In genomic region chr2:96325884-96326255, GRCh38 we compare ENCODE assay signal across 8 cellular contexts. TPM values are rescaled to one million over a fixed set of nuclear protein-coding genes. Genes with fewer than 3 reads are reported as not detected.
DNase-seq lines count a peak whose midpoint lies in the region; ATAC-seq, FAIRE-seq and TF ChIP-seq lines count a peak whose summit lies in the region.

No MANE protein-coding gene starts in this region.

- no peaks in the 10 kb centered on the region for H3K36me3 Mint-ChIP-seq in chondrocyte (ENCODE audit: low read depth)
- H3K36me3 Mint-ChIP-seq in osteocyte (ENCODE audit: unreplicated experiment): no peaks in the 10 kb centered on the region

- FAIRE-seq in GM12892 (lab: Jason Lieb, UNC): peak; percentile 78

- H3K4me3 Mint-ChIP-seq in chondrocyte (ENCODE audit: unreplicated experiment) (peak overlapping the region; percentile 79), osteocyte (ENCODE audit: unreplicated experiment) (peak overlapping the region; percentile 71)

- TF ChIP-seq POLR2A in GM12892 (IDR thresholded peaks at IDR 0.05; ENCODE audit: low read depth, low read length): 0 out of 2 replicates have a peak, but pooled peaks have one; percentile 33

- TF ChIP-seq CTCF in chondrocyte (IDR thresholded peaks at IDR 0.05): no peak
- no peak for TF ChIP-seq CTCF in osteocyte (IDR thresholded peaks at IDR 0.05)

- peaks cover 31% of the 10 kb centered on the region for H3K4me1 Mint-ChIP-seq in chondrocyte (ENCODE audit: low read depth)
- H3K4me1 Mint-ChIP-seq in osteocyte (ENCODE audit: unreplicated experiment): peaks cover 17% of the 10 kb centered on the region

- H3K9me3 Mint-ChIP-seq in chondrocyte (ENCODE audit: low read depth) (no peaks in the 10 kb centered on the region), osteocyte (ENCODE audit: unreplicated experiment) (no peaks in the 10 kb centered on the region)

- DNase-seq in GM12892 (ENCODE audit: insufficient read length) (peak; percentile 37), T follicular helper cell (ENCODE audit: low read depth) (peak; percentile 16), chondrocyte (ENCODE audit: low spot score) (no peak), osteocyte (ENCODE audit: extremely low spot score, unreplicated experiment) (no peak), NCI-H226 (no peak)

- H3K27ac Mint-ChIP-seq in chondrocyte (ENCODE audit: unreplicated experiment): no peak overlapping the region
- no peak overlapping the region for H3K27ac Mint-ChIP-seq in osteocyte (ENCODE audit: unreplicated experiment)

- peaks cover 14% of the 10 kb centered on the region for H3K27me3 Mint-ChIP-seq in chondrocyte (ENCODE audit: low read depth)
- peaks cover 17% of the 10 kb centered on the region for H3K27me3 Mint-ChIP-seq in osteocyte (ENCODE audit: unreplicated experiment)

- ATAC-seq in GM18517 (IDR thresholded peaks at IDR 0.05; ENCODE audit: unreplicated experiment): no peak
- ATAC-seq in GM18861 (IDR thresholded peaks at IDR 0.05; ENCODE audit: unreplicated experiment): no peak
- ATAC-seq in HG03460 (IDR thresholded peaks at IDR 0.05; ENCODE audit: unreplicated experiment): no peak

RNA-seq across cellular contexts. Expression of gene ITPRIPL1, which starts 0.8 kb away (rescaled TPM):
- polyA plus RNA-seq in GM12892 (2012; ENCODE audit: missing spikeins): 11.7 TPM
- total RNA-seq in chondrocyte (0.63 to 3.2 TPM (median 2.8 TPM) in 3 replicates), osteocyte (0.50 and 0.86 TPM in 2 replicates)

RNA-seq across cellular contexts. Expression of gene NCAPH, which starts 9.7 kb away (rescaled TPM):
- polyA plus RNA-seq in GM12892 (2012; ENCODE audit: missing spikeins): 29.0 TPM
- total RNA-seq in chondrocyte (3.7 to 5.4 TPM (median 5.2 TPM) in 3 replicates), osteocyte (5.9 and 7.7 TPM in 2 replicates)

RNA-seq across cellular contexts. Expression of gene SNRNP200, which starts 20.5 kb away (rescaled TPM):
- polyA plus RNA-seq in GM12892 (2012; ENCODE audit: missing spikeins): 79.0 TPM
- total RNA-seq in chondrocyte: 77.8 to 101 TPM (median 82.6 TPM) in 3 replicates
- 114 and 122 TPM in 2 replicates for total RNA-seq in osteocyte

RNA-seq across cellular contexts. Expression of gene CIAO1, which starts 59.8 kb away (rescaled TPM):
- polyA plus RNA-seq in GM12892 (2012; ENCODE audit: missing spikeins): 34.5 TPM
- total RNA-seq in chondrocyte (37.5 to 46.9 TPM (median 39.7 TPM) in 3 replicates), osteocyte (54.6 and 56.3 TPM in 2 replicates)

Comparison
In these comparisons a context has a peak if more than half of its experiments do, and no peak if none do; other contexts are left out.
1. DNase-seq: peak in GM12892 (single experiment) and T follicular helper cell (single experiment); none in chondrocyte (single experiment), osteocyte (single experiment) and NCI-H226 (single experiment).